In genomic region chr3:105837143-105837740, GRCh38 we compare ENCODE assay signal across 8 cellular contexts. TPM values are rescaled to one million over a fixed set of nuclear protein-coding genes. Genes with fewer than 3 reads are reported as not detected.
A peak's percentile ranks its signal among the peaks of the same experiment; 100 is the strongest.
DNase-seq lines count a peak whose midpoint lies in the region; ATAC-seq and TF ChIP-seq lines count a peak whose summit lies in the region.

No MANE protein-coding gene starts in this region.

- H3K9me3 Mint-ChIP-seq in activated CD4-positive, alpha-beta memory T cell treated with anti-CD3 and anti-CD28 coated beads for 36 hours, result no peaks in the 10 kb centered on the region
- H3K9me3 Mint-ChIP-seq in stimulated activated effector memory CD8-positive, alpha-beta T cell treated with anti-CD3 and anti-CD28 coated beads, Interleukin-12 subunit alpha, Interleukin-12 subunit beta, amount 100 ng/mL, for 72 hours, result no peaks in the 10 kb centered on the region

- POLR2A ChIA-PET in activated CD4-positive, alpha-beta memory T cell treated with anti-CD3 and anti-CD28 coated beads for 36 hours (lab: Charles Lee), result interaction anchor here (0.7 to 4.0 kb wide), 12 partner anchors 10 to 587 kb away, joined by 3 to 23 read pairs (median 6); partner anchors contain the start of gene CBLB

- no peak for TF ChIP-seq POLR2A in heart left ventricle (IDR thresholded peaks at IDR 0.05)

- H3K4me1 ChIP-seq in heart left ventricle, result peaks cover 0 to 61% (median 39%) of the 10 kb centered on the region in 12 donors

- H3K4me3 Mint-ChIP-seq in activated CD4-positive, alpha-beta memory T cell treated with anti-CD3 and anti-CD28 coated beads for 36 hours, result peak overlapping the region; percentile 58
- H3K4me3 Mint-ChIP-seq in stimulated activated effector memory CD8-positive, alpha-beta T cell treated with anti-CD3 and anti-CD28 coated beads, Interleukin-12 subunit alpha, Interleukin-12 subunit beta, amount 100 ng/mL, for 72 hours, result peak overlapping the region; percentile 66

- intact Hi-C loops in heart left ventricle (cut with DNase I), result loop anchor here in 1 of 10 donors (5.0 kb wide), 1 partner anchor 45 kb away; no protein-coding TSS in a partner anchor
- intact Hi-C loops in left cardiac atrium (cut with DNase I), result no loop called here
- intact Hi-C loops in activated CD4-positive, alpha-beta memory T cell treated with anti-CD3 and anti-CD28 coated beads for 36 hours (cut with micrococcal nuclease), result loop anchor here (1.0 to 2.0 kb wide), 4 partner anchors 10 to 592 kb away; no protein-coding TSS in a partner anchor

- peak overlapping the region in 4 of 12 donors; percentile 8 to 34 (median 20) for H3K4me3 ChIP-seq in heart left ventricle

- no peak for TF ChIP-seq CTCF in heart left ventricle (IDR thresholded peaks at IDR 0.05)

- H3K27me3 ChIP-seq in heart left ventricle, result no peaks in the 10 kb centered on the region

- no peak for DNase-seq in heart left ventricle
- DNase-seq in left cardiac atrium, result no peak
- no peak for DNase-seq in activated CD4-positive, alpha-beta memory T cell treated with anti-CD3 and anti-CD28 coated beads for 36 hours
- DNase-seq in stimulated activated effector memory CD8-positive, alpha-beta T cell treated with anti-CD3 and anti-CD28 coated beads, Interleukin-12 subunit alpha, Interleukin-12 subunit beta, amount 100 ng/mL, for 72 hours (ENCODE audit: low spot score in 2 of 2), result no peak
- no peak for DNase-seq in dermis blood vessel endothelial cell
- DNase-seq in activated CD8-positive, alpha-beta memory T cell treated with anti-CD3 and anti-CD28 coated beads, Interleukin-2, amount 50 U/mL, for 48 hours, result no peak
- no peak for DNase-seq in SW480 (ENCODE audit: low spot score)

- ATAC-seq in heart left ventricle, result peak in 1 of 4 donors; percentile 14
- no peak for ATAC-seq in left cardiac atrium
- peak; percentile 91 for ATAC-seq in HG03025 (IDR thresholded peaks at IDR 0.05; ENCODE audit: low FRiP score, unreplicated experiment)
- peak; percentile 75 for ATAC-seq in stimulated activated effector memory CD8-positive, alpha-beta T cell treated with anti-CD3 and anti-CD28 coated beads, Interleukin-12 subunit alpha, Interleukin-12 subunit beta, amount 100 ng/mL, for 72 hours

- CTCF ChIA-PET in activated CD4-positive, alpha-beta memory T cell treated with anti-CD3 and anti-CD28 coated beads for 36 hours (lab: Charles Lee), result interaction anchor here (0.6 to 2.1 kb wide), 8 partner anchors 11 to 772 kb away, joined by 3 to 10 read pairs (median 3); partner anchors contain the start of gene CBLB

- no peaks in the 10 kb centered on the region for H3K27me3 Mint-ChIP-seq in activated CD4-positive, alpha-beta memory T cell treated with anti-CD3 and anti-CD28 coated beads for 36 hours

- peaks cover 0 to 20% (median 0%) of the 10 kb centered on the region in 9 donors for H3K36me3 ChIP-seq in heart left ventricle

- peak overlapping the region in 11 of 12 donors; percentile 16 to 73 (median 58) for H3K27ac ChIP-seq in heart left ventricle

- peaks cover 52% of the 10 kb centered on the region for H3K36me3 Mint-ChIP-seq in activated CD4-positive, alpha-beta memory T cell treated with anti-CD3 and anti-CD28 coated beads for 36 hours
- peaks cover 95% of the 10 kb centered on the region for H3K36me3 Mint-ChIP-seq in stimulated activated effector memory CD8-positive, alpha-beta T cell treated with anti-CD3 and anti-CD28 coated beads, Interleukin-12 subunit alpha, Interleukin-12 subunit beta, amount 100 ng/mL, for 72 hours

- WGBS in heart left ventricle, 4 donors, result 62 to 75% (median 67%) methylated on average over 5 of the region's 5 CpGs

- peak overlapping the region; percentile 80 for H3K27ac Mint-ChIP-seq in activated CD4-positive, alpha-beta memory T cell treated with anti-CD3 and anti-CD28 coated beads for 36 hours
- H3K27ac Mint-ChIP-seq in stimulated activated effector memory CD8-positive, alpha-beta T cell treated with anti-CD3 and anti-CD28 coated beads, Interleukin-12 subunit alpha, Interleukin-12 subunit beta, amount 100 ng/mL, for 72 hours, result peak overlapping the region; percentile 90

- H3K4me1 Mint-ChIP-seq in activated CD4-positive, alpha-beta memory T cell treated with anti-CD3 and anti-CD28 coated beads for 36 hours (ENCODE audit: low read depth), result peaks cover 69% of the 10 kb centered on the region
- H3K4me1 Mint-ChIP-seq in stimulated activated effector memory CD8-positive, alpha-beta T cell treated with anti-CD3 and anti-CD28 coated beads, Interleukin-12 subunit alpha, Interleukin-12 subunit beta, amount 100 ng/mL, for 72 hours, result peaks cover 73% of the 10 kb centered on the region

- H3K9me3 ChIP-seq in heart left ventricle, result no peaks in the 10 kb centered on the region

RNA-seq across cellular contexts. Expression of gene CBLB, which starts 31.6 kb away (rescaled TPM):
- total RNA-seq in heart left ventricle (10 to 100 TPM; 30.0 to 74.4 (median 44.8) TPM), left cardiac atrium (10 to 100 TPM; 35.7 to 41.1 TPM), dermis blood vessel endothelial cell (27.7 and 28.7 TPM in 2 replicates)
- 10 to 100 TPM; 18.6 to 25.4 TPM for polyA plus RNA-seq in heart left ventricle
- total RNA-seq in activated CD4-positive, alpha-beta memory T cell treated with anti-CD3 and anti-CD28 coated beads for 36 hours, result 10 to 100 TPM; 86.1 to 88.2 TPM

Comparison
In these comparisons a context has a peak if more than half of its experiments do, and no peak if none do; other contexts are left out.
1. ATAC-seq: peak in HG03025 (single experiment) and stimulated activated effector memory CD8-positive, alpha-beta T cell treated with anti-CD3 and anti-CD28 coated beads, Interleukin-12 subunit alpha, Interleukin-12 subunit beta, amount 100 ng/mL, for 72 hours (single experiment); none in left cardiac atrium (0 of 2).